ENCODE assay signal across 10 cellular contexts in genomic region chr5:133952729-133953567, GRCh38. TPM values are rescaled to one million over a fixed set of nuclear protein-coding genes. Genes with fewer than 3 reads are reported as not detected.
DNase-seq lines count a peak whose midpoint lies in the region; ATAC-seq, FAIRE-seq and TF ChIP-seq lines count a peak whose summit lies in the region.
"Had no signal": no experiment of that assay in that cellular context is flagged by ENCODE, and none has a peak within 500 bp of the region (broad histone marks: within the 10 kb centered on the region; RNA-seq: fewer than 3 reads in every experiment).

No MANE protein-coding gene starts in this region.

- intact Hi-C loops in endothelial cell of umbilical vein (cut with micrococcal nuclease): no loop called here
- intact Hi-C loops in vagina (cut with DNase I): no loop called here

- no peaks in the 10 kb centered on the region for H3K9me3 Mint-ChIP-seq in activated T-cell treated with anti-CD3 and anti-CD28 coated beads, Interleukin-2, amount 50 U/mL, for 24 hours

- POLR2A ChIA-PET in endothelial cell of umbilical vein (lab: Charles Lee): interaction anchor here (0.7 kb wide), 2 partner anchors 10 to 1302 kb away, joined by 3 read pairs; no protein-coding TSS in a partner anchor

- ATAC-seq in HG03439 (IDR thresholded peaks at IDR 0.05; ENCODE audit: unreplicated experiment): no peak

- H3K27ac Mint-ChIP-seq in activated T-cell treated with anti-CD3 and anti-CD28 coated beads, Interleukin-2, amount 50 U/mL, for 24 hours: peak overlapping the region; percentile 48

- no peak overlapping the region for H3K4me2 ChIP-seq in endothelial cell of umbilical vein (ENCODE audit: insufficient read depth, low read length)

- dilution Hi-C loops in endothelial cell of umbilical vein (cut with MboI; ENCODE audit: extremely low pct_ligation_motif_present, low sequenced_read_pairs): no loop called here

- H3K36me3 Mint-ChIP-seq in activated T-cell treated with anti-CD3 and anti-CD28 coated beads, Interleukin-2, amount 50 U/mL, for 24 hours (ENCODE audit: low read depth): peaks cover 44% of the 10 kb centered on the region

- no TSS peak for BruUV-seq in endothelial cell of umbilical vein (replicated peaks; lab: Mats Ljungman, UMichigan)

- H3K36me3 ChIP-seq in endothelial cell of umbilical vein (ENCODE audit: control insufficient read depth in 2 of 2, extremely low read depth in 1 of 2, insufficient read depth in 2 of 2, low read length in 2 of 2): peaks cover 0 to 2% of the 10 kb centered on the region in 2 experiments
- peaks cover 0 to 18% of the 10 kb centered on the region in 2 donors for H3K36me3 ChIP-seq in vagina

- no peak overlapping the region for H2AFZ ChIP-seq in endothelial cell of umbilical vein (ENCODE audit: low read depth, low read length)

- H3K9me1 ChIP-seq in endothelial cell of umbilical vein (replicated peaks; ENCODE audit: control insufficient read depth, extremely low read depth, insufficient read depth, low read length): no peaks in the 10 kb centered on the region

- CTCF ChIA-PET in endothelial cell of umbilical vein (lab: Charles Lee): interaction anchor here (1.0 to 1.3 kb wide), 6 partner anchors 8 to 587 kb away, joined by 3 to 5 read pairs (median 3); partner anchors contain the start of gene C5orf15

- no peak for DNase-seq in activated T-cell treated with anti-CD3 and anti-CD28 coated beads, Interleukin-2, amount 50 U/mL, for 24 hours
- no peak for DNase-seq in activated T-cell treated with anti-CD3 and anti-CD28 coated beads, Interleukin-2, amount 50 U/mL, for 1 hour
- DNase-seq in endothelial cell of umbilical vein (ENCODE audit: low read depth, low spot score) (peak; percentile 74), midbrain (lab: John Stamatoyannopoulos, UW) (peak; percentile 30), vagina (ENCODE audit: extremely low spot score in 2 of 2) (peak in 1 of 2 donors; percentile 91), NCI-H748 treated with DMSO at 0.1 percent for 48 hours (lab: John Stamatoyannopoulos, UW) (no peak)
- no peak for DNase-seq in activated CD4-positive, CD25-positive, alpha-beta regulatory T cell (lab: John Stamatoyannopoulos, UW)
- DNase-seq: ACHN; stimulated activated CD4-positive, alpha-beta T cell treated with anti-CD3 and anti-CD28 coated beads, Interleukin-4, amount 100 ng/mL, for 1 hour had no signal

- no peak overlapping the region for H3K9ac ChIP-seq in endothelial cell of umbilical vein (replicated peaks; ENCODE audit: extremely low read depth, insufficient read depth, low read length)

- H3K9me3 ChIP-seq in endothelial cell of umbilical vein (replicated peaks; ENCODE audit: control insufficient read depth, insufficient read depth, low read length) (no peaks in the 10 kb centered on the region), vagina (no peaks in the 10 kb centered on the region)

- H3K4me3 ChIP-seq in endothelial cell of umbilical vein (replicated peaks in 1 of 3; ENCODE audit: insufficient read depth in 1 of 3, low read depth in 1 of 3, low read length in 3 of 3) (no peak overlapping the region), vagina (no peak overlapping the region)

- H3K27me3 Mint-ChIP-seq in activated T-cell treated with anti-CD3 and anti-CD28 coated beads, Interleukin-2, amount 50 U/mL, for 24 hours: no peaks in the 10 kb centered on the region

- peaks cover 13% of the 10 kb centered on the region for H3K4me1 Mint-ChIP-seq in activated T-cell treated with anti-CD3 and anti-CD28 coated beads, Interleukin-2, amount 50 U/mL, for 24 hours (ENCODE audit: low read depth)

- TF ChIP-seq CTCF in endothelial cell of umbilical vein (IDR thresholded peaks at IDR 0.05; ENCODE audit: extremely low read depth in 1 of 2, insufficient read depth in 1 of 2, low read depth in 1 of 2, low read length in 2 of 2) (no peak), vagina (IDR thresholded peaks at IDR 0.05) (no peak)

- peak; percentile 83 for FAIRE-seq in endothelial cell of umbilical vein (lab: Jason Lieb, UNC)

- peaks cover 8% of the 10 kb centered on the region for H3K4me1 ChIP-seq in endothelial cell of umbilical vein (ENCODE audit: control insufficient read depth, extremely low read depth, insufficient read depth, low read length)
- H3K4me1 ChIP-seq in vagina: peaks cover 6% of the 10 kb centered on the region

- H4K20me1 ChIP-seq in endothelial cell of umbilical vein (replicated peaks; ENCODE audit: control insufficient read depth, extremely low read depth, insufficient read depth, low read length): no peaks in the 10 kb centered on the region

- H3K4me3 Mint-ChIP-seq in activated T-cell treated with anti-CD3 and anti-CD28 coated beads, Interleukin-2, amount 50 U/mL, for 24 hours: no peak overlapping the region

- H3K27ac ChIP-seq in endothelial cell of umbilical vein (ENCODE audit: insufficient read depth, low read depth, low read length) (no peak overlapping the region), vagina (peak overlapping the region; percentile 18)

- H3K27me3 ChIP-seq in endothelial cell of umbilical vein (ENCODE audit: control insufficient read depth in 2 of 2, insufficient read depth in 2 of 2, low read length in 2 of 2): no peaks in the 10 kb centered on the region
- H3K27me3 ChIP-seq in vagina: no peaks in the 10 kb centered on the region

- TF ChIP-seq POLR2A in endothelial cell of umbilical vein (IDR thresholded peaks at IDR 0.05; ENCODE audit: low read depth, low read length) (no peak), vagina (IDR thresholded peaks at IDR 0.05) (no peak)

- H3K79me2 ChIP-seq in endothelial cell of umbilical vein (ENCODE audit: control insufficient read depth, insufficient read depth, low read length): no peaks in the 10 kb centered on the region

TF ChIP-seq in endothelial cell of umbilical vein, 7 proteins besides CTCF, POLR2A, EP300 and RAD21:
- TF ChIP-seq MAX (IDR thresholded peaks at IDR 0.05; ENCODE audit: insufficient read depth, insufficient read length): no peak
- TF ChIP-seq FOS (IDR thresholded peaks at IDR 0.05; ENCODE audit: borderline replicate concordance, insufficient read depth, low read length): no peak
- TF ChIP-seq MYC (IDR thresholded peaks at IDR 0.05; ENCODE audit: low read depth, low read length): no peak
- TF ChIP-seq GATA2 (IDR thresholded peaks at IDR 0.05; ENCODE audit: insufficient read depth, insufficient read length, low read depth, low read length): no peak
- TF ChIP-seq EZH2 (IDR thresholded peaks at IDR 0.05; ENCODE audit: borderline replicate concordance, low read depth, low read length, severe bottlenecking): no peak
- TF ChIP-seq JUN (IDR thresholded peaks at IDR 0.05; ENCODE audit: borderline replicate concordance, insufficient read depth, insufficient read length, low read depth): no peak
- TF ChIP-seq POLR2AphosphoS5 (IDR thresholded peaks at IDR 0.05; ENCODE audit: insufficient read depth, low read depth, low read length): no peak

RNA-seq across cellular contexts. Expression of gene C5orf15, which starts 15.5 kb away (rescaled TPM):
- total RNA-seq in endothelial cell of umbilical vein (24.8 and 25.3 TPM in 2 replicates), vagina (35.8 TPM)
- polyA plus RNA-seq in endothelial cell of umbilical vein: 41.1 and 45.4 TPM in 2 replicates
- polyA plus RNA-seq in endothelial cell of umbilical vein (2011; cell fraction: cytosol; rRNA removed): 26.6 and 29.2 TPM in 2 replicates
- polyA plus RNA-seq in endothelial cell of umbilical vein (2011; cell fraction: nucleus; rRNA removed): 16.3 and 24.2 TPM in 2 replicates
- 26.8 and 27.3 TPM in 2 replicates for polyA plus RNA-seq in endothelial cell of umbilical vein (2012)
- 22.9 and 35.3 TPM in 2 replicates for polyA minus RNA-seq in endothelial cell of umbilical vein
- polyA minus RNA-seq in endothelial cell of umbilical vein (2011; cell fraction: cytosol; rRNA and poly(A)+ RNA removed): 26.2 TPM
- polyA minus RNA-seq in endothelial cell of umbilical vein (2011; cell fraction: nucleus; rRNA and poly(A)+ RNA removed): 7.3 and 9.8 TPM in 2 replicates

RNA-seq across cellular contexts. Expression of gene VDAC1, which starts 51.8 kb away (rescaled TPM):
- total RNA-seq in endothelial cell of umbilical vein (247 and 253 TPM in 2 replicates), vagina (95.3 TPM)
- polyA plus RNA-seq in endothelial cell of umbilical vein: 82.8 and 116 TPM in 2 replicates
- polyA plus RNA-seq in endothelial cell of umbilical vein (2011; cell fraction: cytosol; rRNA removed): 186 and 212 TPM in 2 replicates
- polyA plus RNA-seq in endothelial cell of umbilical vein (2011; cell fraction: nucleus; rRNA removed): 103 and 138 TPM in 2 replicates
- 253 and 326 TPM in 2 replicates for polyA plus RNA-seq in endothelial cell of umbilical vein (2012)
- 75.6 and 82.9 TPM in 2 replicates for polyA minus RNA-seq in endothelial cell of umbilical vein
- polyA minus RNA-seq in endothelial cell of umbilical vein (2011; cell fraction: cytosol; rRNA and poly(A)+ RNA removed): 81.1 TPM
- polyA minus RNA-seq in endothelial cell of umbilical vein (2011; cell fraction: nucleus; rRNA and poly(A)+ RNA removed): 39.8 and 53.0 TPM in 2 replicates

Comparison
In these comparisons a context has a peak if more than half of its experiments do, and no peak if none do; other contexts are left out.
1. DNase-seq: peak in endothelial cell of umbilical vein (single experiment) and midbrain (single experiment); none in activated T-cell treated with anti-CD3 and anti-CD28 coated beads, Interleukin-2, amount 50 U/mL, for 24 hours (single experiment), activated T-cell treated with anti-CD3 and anti-CD28 coated beads, Interleukin-2, amount 50 U/mL, for 1 hour (single experiment), NCI-H748 treated with DMSO at 0.1 percent for 48 hours (single experiment) and activated CD4-positive, CD25-positive, alpha-beta regulatory T cell (0 of 4).